8 cellular contexts compared by ENCODE assay signal in genomic region chr13:50529154-50529882, GRCh38.
DNase-seq lines count a peak whose midpoint lies in the region; ATAC-seq and TF ChIP-seq lines count a peak whose summit lies in the region.

No MANE protein-coding gene starts in this region.

- no peak for TF ChIP-seq CTCF in retinal pigment epithelial cell (conservative IDR thresholded peaks at IDR 0.05; ENCODE audit: low read depth, low read length)

- peak; percentile 33 for DNase-seq in activated CD4-positive, alpha-beta T cell treated with anti-CD3 and anti-CD28 coated beads for 48 hours
- DNase-seq in activated CD4-positive, alpha-beta T cell treated with anti-CD3 and anti-CD28 coated beads, Interleukin-2, amount 50 U/mL, for 4 hours = no peak
- peak; percentile 77 for DNase-seq in NCI-H446 treated with DMSO at 0.1 percent for 48 hours (lab: John Stamatoyannopoulos, UW)
- DNase-seq in anterior cingulate cortex (lab: John Stamatoyannopoulos, UW) = peak in 52 of 58 donors; percentile 15 to 77 (median 52)
- DNase-seq in hepatic stellate cell (ENCODE audit: low spot score) = peak; percentile 36
- peak; percentile 44 for DNase-seq in retinal pigment epithelial cell (ENCODE audit: low read depth)
- no peak for DNase-seq in NCI-H82 treated with DMSO at 0.1 percent for 48 hours (lab: John Stamatoyannopoulos, UW; ENCODE audit: unreplicated experiment)

- no peak overlapping the region for H3K4me3 ChIP-seq in retinal pigment epithelial cell (ENCODE audit: low read length)

- no peak for ATAC-seq in HG02852 (IDR thresholded peaks at IDR 0.05; ENCODE audit: unreplicated experiment)

Comparison
In these comparisons a context has a peak if more than half of its experiments do, and no peak if none do; other contexts are left out.
1. DNase-seq: peak in activated CD4-positive, alpha-beta T cell treated with anti-CD3 and anti-CD28 coated beads for 48 hours (single experiment), NCI-H446 treated with DMSO at 0.1 percent for 48 hours (single experiment), anterior cingulate cortex (52 of 58), hepatic stellate cell (single experiment) and retinal pigment epithelial cell (single experiment); none in activated CD4-positive, alpha-beta T cell treated with anti-CD3 and anti-CD28 coated beads, Interleukin-2, amount 50 U/mL, for 4 hours (0 of 2) and NCI-H82 treated with DMSO at 0.1 percent for 48 hours (single experiment).